In genomic region chr1:153460551-153460950, GRCh38 we compare ENCODE assay signal across 31 cellular contexts. TPM values are rescaled to one million over a fixed set of nuclear protein-coding genes. Genes with fewer than 3 reads are reported as not detected.
"Had no signal": no experiment of that assay in that cellular context is flagged by ENCODE, and none has a peak within 500 bp of the region (broad histone marks: within the 10 kb centered on the region; RNA-seq: fewer than 3 reads in every experiment).

S100A7 (minus strand) TSS chr1:153460651; CDS start chr1:153459013, 1,638 bp downstream.

- DNase-seq: activated CD4-positive, alpha-beta T cell treated with anti-CD3 and anti-CD28 coated beads, Interleukin-2, amount 10 ng/mL, durations not matched to agents 24 days and 14 days; activated CD4-positive, alpha-beta T cell treated with anti-CD3 and anti-CD28 coated beads, Interleukin-2, amount 50 U/mL, for 4 hours; activated CD8-positive, alpha-beta T cell treated with anti-CD3 and anti-CD28 coated beads for 36 hours; activated gamma-delta T cell; activated naive CD4-positive, alpha-beta T cell treated with Interleukin-2 at 50 U/mL for 16 hours; activated naive CD8-positive, alpha-beta T cell treated with anti-CD3 and anti-CD28 coated beads, Interleukin-2, amount 10 ng/mL, durations not matched to agents 7 days and 5 days; activated T-cell treated with anti-CD3 and anti-CD28 coated beads, Interleukin-2, amount 50 U/mL, for 1 hour; activated T-cell treated with anti-CD3 and anti-CD28 coated beads, Interleukin-2, amount 50 U/mL, for 72 hours; amygdala; caudate nucleus; NCI-H1092; NCI-H1436 treated with DMSO at 0.1 percent for 48 hours; NCI-H1694 treated with DMSO at 0.1 percent for 48 hours; NCI-H2029; NCI-H345; NCI-H526; NCI-H748 treated with DMSO at 0.1 percent for 48 hours; NK-92 treated with Interleukin-12 subunit alpha and Interleukin-12 subunit beta, amount 100 ng/mL, for 24 hours; PC-3; Peyer's patch; RPMI8226; SHP77 treated with DMSO at 0.1 percent for 48 hours; SK-N-SH had no signal

- H3K36me3 ChIP-seq: Peyer's patch, SJSA1 had no signal

- H3K27me3 ChIP-seq: Peyer's patch, SJSA1 had no signal

- H3K9me3 ChIP-seq: Peyer's patch, SJSA1, SK-N-SH had no signal

- H3K4me3 ChIP-seq: K562, Peyer's patch, SJSA1 had no signal

- H3K27ac ChIP-seq: Peyer's patch, SJSA1 had no signal

- FAIRE-seq: K562, TTC549 had no signal

- H3K4me1 ChIP-seq: SJSA1 had no signal

RNA-seq across cellular contexts. Expression of gene S100A7, which starts in this region (rescaled TPM):
- total RNA-seq: activated CD4-positive, alpha-beta T cell treated with anti-CD3 and anti-CD28 coated beads, Interleukin-2, amount 10 ng/mL, durations not matched to agents 24 days and 14 days; activated CD8-positive, alpha-beta memory T cell treated with anti-CD3 and anti-CD28 coated beads for 36 hours; activated CD8-positive, alpha-beta T cell treated with anti-CD3 and anti-CD28 coated beads for 36 hours; activated naive CD8-positive, alpha-beta T cell treated with anti-CD3 and anti-CD28 coated beads, Interleukin-2, amount 10 ng/mL, durations not matched to agents 7 days and 5 days; activated T-cell treated with anti-CD3 and anti-CD28 coated beads, Interleukin-2, amount 50 U/mL, for 72 hours; activated T-helper 17 cell treated with anti-CD3 and anti-CD28 coated beads, Interleukin-2, amount 50 U/mL, for 72 hours; bronchial epithelial cell; K562; MCF 10A; NCI-H460; PC-3; Peyer's patch; SJSA1 had no signal
- polyA plus RNA-seq: K562, SK-N-SH had no signal
